8 cellular contexts compared by ENCODE assay signal in genomic region chr13:50082426-50083283, GRCh38.
A peak's percentile ranks its signal among the peaks of the same experiment; 100 is the strongest.
DNase-seq lines count a peak whose midpoint lies in the region; ATAC-seq and TF ChIP-seq lines count a peak whose summit lies in the region.

No MANE protein-coding gene starts in this region.

- no peak for TF ChIP-seq CTCF in Caco-2 (IDR thresholded peaks at IDR 0.05; ENCODE audit: insufficient read depth in 1 of 2, low read depth in 1 of 2, low read length in 1 of 2, severe bottlenecking in 1 of 2, unreplicated experiment in 1 of 2)
- TF ChIP-seq CTCF in epithelial cell of esophagus (IDR thresholded peaks at IDR 0.05; ENCODE audit: insufficient read depth, low read depth, low read length, missing control alignments): no peak

- POLR2A ChIA-PET in Caco-2 (lab: Charles Lee): interaction anchor here (0.6 to 3.1 kb wide), 11 partner anchors 9 to 1046 kb away, joined by 3 to 29 read pairs (median 3); partner anchors contain the start of genes SPRYD7 and TRIM13

- no peaks in the 10 kb centered on the region for H3K9me3 Mint-ChIP-seq in Caco-2 (ENCODE audit: unreplicated experiment)
- no peaks in the 10 kb centered on the region for H3K9me3 Mint-ChIP-seq in activated CD8-positive, alpha-beta memory T cell treated with anti-CD3 and anti-CD28 coated beads, Interleukin-2, amount 10 ng/mL, durations not matched to agents 7 days and 5 days (ENCODE audit: low read depth)

- DNase-seq in Caco-2: peak; percentile 91 to 96
- peak; percentile 97 for DNase-seq in HT-29 (ENCODE audit: low spot score)
- peak; percentile 83 for DNase-seq in NOMO-1 treated with DMSO at 0.1 percent for 48 hours (lab: John Stamatoyannopoulos, UW; ENCODE audit: unreplicated experiment)
- DNase-seq in activated CD8-positive, alpha-beta memory T cell treated with anti-CD3 and anti-CD28 coated beads, Interleukin-2, amount 10 ng/mL, durations not matched to agents 7 days and 5 days: peak; percentile 85
- DNase-seq in epithelial cell of esophagus (ENCODE audit: low read depth): peak; percentile 92
- peak; percentile 72 for DNase-seq in myocyte (ENCODE audit: low read depth)
- DNase-seq in stimulated activated naive CD4-positive, alpha-beta T cell (lab: John Stamatoyannopoulos, UW): peak; percentile 59 to 89 (median 76)

- no peaks in the 10 kb centered on the region for H3K9me3 ChIP-seq in Caco-2

- H3K4me3 Mint-ChIP-seq in Caco-2 (ENCODE audit: unreplicated experiment): peak overlapping the region; percentile 87
- peak overlapping the region; percentile 90 for H3K4me3 Mint-ChIP-seq in activated CD8-positive, alpha-beta memory T cell treated with anti-CD3 and anti-CD28 coated beads, Interleukin-2, amount 10 ng/mL, durations not matched to agents 7 days and 5 days

- peaks cover 10% of the 10 kb centered on the region; the same call in 1 of the 2 replicates for H3K4me1 ChIP-seq in Caco-2

- H3K27me3 Mint-ChIP-seq in Caco-2 (ENCODE audit: insufficient read depth, unreplicated experiment): no peaks in the 10 kb centered on the region
- H3K27me3 Mint-ChIP-seq in activated CD8-positive, alpha-beta memory T cell treated with anti-CD3 and anti-CD28 coated beads, Interleukin-2, amount 10 ng/mL, durations not matched to agents 7 days and 5 days: no peaks in the 10 kb centered on the region

- H3K4me3 ChIP-seq in Caco-2 (ENCODE audit: low read depth, low read length) (peak overlapping the region; percentile 47), epithelial cell of esophagus (ENCODE audit: low read length) (peak overlapping the region; percentile 51)

- H3K27ac Mint-ChIP-seq in Caco-2 (ENCODE audit: unreplicated experiment): peak overlapping the region; percentile 96
- H3K27ac Mint-ChIP-seq in activated CD8-positive, alpha-beta memory T cell treated with anti-CD3 and anti-CD28 coated beads, Interleukin-2, amount 10 ng/mL, durations not matched to agents 7 days and 5 days: peak overlapping the region; percentile 98

- H3K27me3 ChIP-seq in Caco-2 (replicated peaks; ENCODE audit: control insufficient read depth, insufficient read depth, low read length): no peaks in the 10 kb centered on the region

- intact Hi-C loops in Caco-2 (cut with micrococcal nuclease; ENCODE audit: unreplicated experiment): loop anchor here (1.0 to 10.0 kb wide), 7 partner anchors 42 to 990 kb away; partner anchors contain the start of genes SPRYD7 and TRIM13

- peak; percentile 51 for ATAC-seq in GM21360 (IDR thresholded peaks at IDR 0.05; ENCODE audit: unreplicated experiment)
- peak; percentile 69 for ATAC-seq in activated CD8-positive, alpha-beta memory T cell treated with anti-CD3 and anti-CD28 coated beads, Interleukin-2, amount 10 ng/mL, durations not matched to agents 7 days and 5 days

- CTCF ChIA-PET in Caco-2 (lab: Charles Lee): interaction anchor here (1.0 to 2.4 kb wide), 6 partner anchors 41 to 829 kb away, joined by 4 to 11 read pairs (median 6); partner anchors contain the start of genes SPRYD7 and TRIM13
- CTCF ChIA-PET in activated CD8-positive, alpha-beta memory T cell treated with anti-CD3 and anti-CD28 coated beads, Interleukin-2, amount 10 ng/mL, durations not matched to agents 7 days and 5 days (lab: Charles Lee): interaction anchor here (0.6 to 6.1 kb wide), 6 partner anchors 13 to 832 kb away, joined by 3 to 93 read pairs (median 8); partner anchors contain the start of gene TRIM13

- H3K36me3 ChIP-seq in Caco-2 (ENCODE audit: control insufficient read depth, insufficient read depth, low read length): no peaks in the 10 kb centered on the region

- peaks cover 47% of the 10 kb centered on the region for H3K36me3 Mint-ChIP-seq in Caco-2 (ENCODE audit: insufficient read depth, unreplicated experiment)
- H3K36me3 Mint-ChIP-seq in activated CD8-positive, alpha-beta memory T cell treated with anti-CD3 and anti-CD28 coated beads, Interleukin-2, amount 10 ng/mL, durations not matched to agents 7 days and 5 days: peaks cover 40% of the 10 kb centered on the region

- no peaks in the 10 kb centered on the region for H3K4me1 Mint-ChIP-seq in Caco-2 (ENCODE audit: low read depth, unreplicated experiment)
- peaks cover 36% of the 10 kb centered on the region for H3K4me1 Mint-ChIP-seq in activated CD8-positive, alpha-beta memory T cell treated with anti-CD3 and anti-CD28 coated beads, Interleukin-2, amount 10 ng/mL, durations not matched to agents 7 days and 5 days

- BruUV-seq in Caco-2 (replicated peaks; lab: Mats Ljungman, UMichigan): TSS peak; percentile 72

Comparison
In these comparisons a context has a peak if more than half of its experiments do, and no peak if none do; other contexts are left out.
1. Peak in every context shown above with its lines: DNase-seq, ATAC-seq and H3K4me3 ChIP-seq.